Comparison of ENCODE assay signal across 8 cellular contexts in genomic region chr1:22452401-22452963, GRCh38. TPM values are rescaled to one million over a fixed set of nuclear protein-coding genes. Genes with fewer than 3 reads are reported as not detected.
DNase-seq lines count a peak whose midpoint lies in the region; ATAC-seq and TF ChIP-seq lines count a peak whose summit lies in the region.

No MANE protein-coding gene starts in this region.

- peak; percentile 22 for ATAC-seq in GM21737 (IDR thresholded peaks at IDR 0.05; ENCODE audit: unreplicated experiment)

- no peaks in the 10 kb centered on the region for H3K36me3 Mint-ChIP-seq in nephron progenitor cell (ENCODE audit: low read depth)

- H3K9me3 Mint-ChIP-seq in nephron progenitor cell: peaks cover 5% of the 10 kb centered on the region

- DNase-seq in NCI-H82 (lab: John Stamatoyannopoulos, UW): peak; percentile 69
- DNase-seq in NCI-H82 treated with DMSO at 0.1 percent for 48 hours (lab: John Stamatoyannopoulos, UW; ENCODE audit: unreplicated experiment): no peak
- peak; percentile 56 to 58 for DNase-seq in Kasumi-1 (lab: John Stamatoyannopoulos, UW)
- DNase-seq in activated CD4-positive, alpha-beta T cell treated with anti-CD3 and anti-CD28 coated beads, Interleukin-2, amount 50 U/mL, for 1 hour: peak; percentile 10
- DNase-seq in fibroblast of the aortic adventitia (ENCODE audit: low read depth): peak; percentile 73
- DNase-seq in nephron progenitor cell: no peak
- DNase-seq in GM13976 (ENCODE audit: low spot score): no peak

- H3K4me3 Mint-ChIP-seq in nephron progenitor cell: peak overlapping the region; percentile 92

- H3K27ac Mint-ChIP-seq in nephron progenitor cell: peak overlapping the region; percentile 98

- H3K4me1 Mint-ChIP-seq in nephron progenitor cell: peaks cover 46% of the 10 kb centered on the region

- TF ChIP-seq CTCF in fibroblast of the aortic adventitia (IDR thresholded peaks at IDR 0.05; ENCODE audit: insufficient read depth, low read length) (no peak), nephron progenitor cell (IDR thresholded peaks at IDR 0.05) (no peak), GM13976 (IDR thresholded peaks at IDR 0.05; ENCODE audit: borderline replicate concordance, control extremely low read depth, extremely low read depth, insufficient read depth, missing control alignments) (no peak)

- H3K27me3 Mint-ChIP-seq in nephron progenitor cell (ENCODE audit: low read depth, poor library complexity): peaks cover 2% of the 10 kb centered on the region

- peak overlapping the region; percentile 85 for H3K4me3 ChIP-seq in fibroblast of the aortic adventitia (ENCODE audit: low read depth, low read length)

- in situ Hi-C loops in GM13976 (cut with MboI; ENCODE audit: low sequenced_read_pairs, unreplicated experiment): no loop called here

RNA-seq across cellular contexts. Expression of gene ZBTB40, which starts 0.8 kb away (rescaled TPM):
- total RNA-seq in fibroblast of the aortic adventitia (ENCODE audit: low replicate concordance): 8.6 and 10.0 TPM in 2 replicates

Comparison
In these comparisons a context has a peak if more than half of its experiments do, and no peak if none do; other contexts are left out.
1. DNase-seq: peak in NCI-H82 (single experiment), Kasumi-1 (2 of 2), activated CD4-positive, alpha-beta T cell treated with anti-CD3 and anti-CD28 coated beads, Interleukin-2, amount 50 U/mL, for 1 hour (single experiment) and fibroblast of the aortic adventitia (single experiment); none in NCI-H82 treated with DMSO at 0.1 percent for 48 hours (single experiment), nephron progenitor cell (single experiment) and GM13976 (single experiment).